Comparison of ENCODE assay signal across 2 cellular contexts in genomic region chr7:101743241-101743994, GRCh38.
A peak's percentile ranks its signal among the peaks of the same experiment; 100 is the strongest.
TF ChIP-seq lines count a peak whose summit lies in the region.

No MANE protein-coding gene starts in this region.

TF ChIP-seq in A549, 52 proteins besides CTCF, POLR2A, EP300 and RAD21:
- no peak for TF ChIP-seq KDM5A (IDR thresholded peaks at IDR 0.05)
- no peak for TF ChIP-seq GATA3 (IDR thresholded peaks at IDR 0.05; ENCODE audit: borderline replicate concordance)
- TF ChIP-seq SMC3 (IDR thresholded peaks at IDR 0.05): peak; percentile 65; the same call in 2 of the 3 replicates
- TF ChIP-seq TP53 (CRISPR knock-in tag; IDR thresholded peaks at IDR 0.05): no peak
- peak; percentile 39; the same call in 1 of the 2 replicates for TF ChIP-seq MAX (IDR thresholded peaks at IDR 0.05)
- no peak for TF ChIP-seq ZNF302 (CRISPR knock-in tag; IDR thresholded peaks at IDR 0.05)
TF ChIP-seq in A549: peak in this region for 2.

TF ChIP-seq in H1, 55 proteins besides CTCF, POLR2A, EP300 and RAD21:
- TF ChIP-seq ATF3 (IDR thresholded peaks at IDR 0.05; ENCODE audit: insufficient read depth, low read depth, low read length): no peak
- TF ChIP-seq ZNF274 (IDR thresholded peaks at IDR 0.05; ENCODE audit: borderline replicate concordance, extremely low read depth, low read length): no peak
- TF ChIP-seq HDAC2 (IDR thresholded peaks at IDR 0.05; ENCODE audit: borderline replicate concordance in 1 of 2, low read depth in 2 of 2, low read length in 2 of 2): 0 out of 4 replicates have a peak, but pooled peaks of 1 of the 2 experiments have one; percentile 39
- TF ChIP-seq POLR2AphosphoS5 (IDR thresholded peaks at IDR 0.05; ENCODE audit: low read depth, low read length): no peak
- no peak for TF ChIP-seq CREB1 (IDR thresholded peaks at IDR 0.05)
- TF ChIP-seq GABPA (IDR thresholded peaks at IDR 0.05; ENCODE audit: borderline replicate concordance, insufficient read depth, low read length): no peak
- TF ChIP-seq EZH2 (IDR thresholded peaks at IDR 0.05; ENCODE audit: low read depth, low read length, severe bottlenecking): no peak
- TF ChIP-seq RBBP5 (IDR thresholded peaks at IDR 0.05; ENCODE audit: borderline replicate concordance, low read depth, low read length): no peak
- TF ChIP-seq SIRT6 (IDR thresholded peaks at IDR 0.05; ENCODE audit: low read length): no peak
- TF ChIP-seq MAFK (IDR thresholded peaks at IDR 0.05; ENCODE audit: low read depth, low read length): no peak
- peak; percentile 44 for TF ChIP-seq KDM4A (IDR thresholded peaks at IDR 0.05; ENCODE audit: low read depth, low read length, severe bottlenecking)
- TF ChIP-seq BCL11A (IDR thresholded peaks at IDR 0.05; ENCODE audit: low read depth in 2 of 2, low read length in 2 of 2): no peak
- TF ChIP-seq HDAC6 (IDR thresholded peaks at IDR 0.05; ENCODE audit: low read depth, low read length): no peak
- TF ChIP-seq CHD7 (IDR thresholded peaks at IDR 0.05; ENCODE audit: insufficient replicate concordance, low read length): no peak
- 0 out of 2 replicates have a peak, but pooled peaks have one; percentile 23 for TF ChIP-seq E2F6 (IDR thresholded peaks at IDR 0.05)
- TF ChIP-seq CEBPB (IDR thresholded peaks at IDR 0.05; ENCODE audit: low read depth, low read length): no peak
- TF ChIP-seq JUN (IDR thresholded peaks at IDR 0.05; ENCODE audit: low read depth, low read length): no peak
- TF ChIP-seq BACH1 (IDR thresholded peaks at IDR 0.05; ENCODE audit: low read length): no peak
- TF ChIP-seq RNF2 (IDR thresholded peaks at IDR 0.05; ENCODE audit: borderline replicate concordance, low read depth, low read length, missing control alignments, poor library complexity, severe bottlenecking): no peak
- no peak for TF ChIP-seq CTBP2 (IDR thresholded peaks at IDR 0.05; ENCODE audit: borderline replicate concordance, insufficient read depth, insufficient read length, low read length)
- TF ChIP-seq RFX5 (IDR thresholded peaks at IDR 0.05; ENCODE audit: borderline replicate concordance, low read depth, low read length): 0 out of 2 replicates have a peak, but pooled peaks have one; percentile 22
- TF ChIP-seq YY1 (IDR thresholded peaks at IDR 0.05; ENCODE audit: low read depth, low read length): no peak
- TF ChIP-seq RXRA (IDR thresholded peaks at IDR 0.05; ENCODE audit: insufficient read depth, low read depth, low read length): no peak
- TF ChIP-seq SUZ12 (IDR thresholded peaks at IDR 0.05; ENCODE audit: low read length): no peak
- no peak for TF ChIP-seq CHD2 (IDR thresholded peaks at IDR 0.05; ENCODE audit: low read length)
- no peak for TF ChIP-seq POU5F1 (IDR thresholded peaks at IDR 0.05; ENCODE audit: low read depth, low read length)
- no peak for TF ChIP-seq TBP (IDR thresholded peaks at IDR 0.05; ENCODE audit: low read depth, low read length)
- no peak for TF ChIP-seq NRF1 (IDR thresholded peaks at IDR 0.05; ENCODE audit: low read depth, low read length)
- peak; percentile 78 for TF ChIP-seq SP1 (IDR thresholded peaks at IDR 0.05; ENCODE audit: low read depth, low read length)
- no peak for TF ChIP-seq ASH2L (IDR thresholded peaks at IDR 0.05; ENCODE audit: low read length)
- no peak for TF ChIP-seq BRCA1 (IDR thresholded peaks at IDR 0.05; ENCODE audit: low read depth, low read length)
- no peak for TF ChIP-seq MAX (IDR thresholded peaks at IDR 0.05)
- no peak for TF ChIP-seq TAF7 (optimal IDR thresholded peaks at IDR 0.05; ENCODE audit: borderline replicate concordance, low read depth, low read length)
- no peak; the same call in 1 of the 2 replicates for TF ChIP-seq PHF8 (conservative IDR thresholded peaks at IDR 0.05; ENCODE audit: low read depth, low read length)
- TF ChIP-seq KDM5A (IDR thresholded peaks at IDR 0.05; ENCODE audit: low read length): no peak
- no peak for TF ChIP-seq TEAD4 (IDR thresholded peaks at IDR 0.05; ENCODE audit: low read depth, low read length)
- TF ChIP-seq KDM1A (IDR thresholded peaks at IDR 0.05; ENCODE audit: borderline replicate concordance, low read length): no peak; the same call in 1 of the 2 replicates
- TF ChIP-seq TAF1 (IDR thresholded peaks at IDR 0.05; ENCODE audit: low read depth, low read length): 0 out of 2 replicates have a peak, but pooled peaks have one; percentile 16
- TF ChIP-seq NANOG (IDR thresholded peaks at IDR 0.05; ENCODE audit: insufficient read depth, low read depth, low read length, poor library complexity, severe bottlenecking): no peak
- TF ChIP-seq ATF2 (IDR thresholded peaks at IDR 0.05; ENCODE audit: low read length): no peak
